ENCODE assay signal across 9 cellular contexts in genomic region chr12:118312578-118312977, GRCh38.
DNase-seq lines count a peak whose midpoint lies in the region; ATAC-seq and TF ChIP-seq lines count a peak whose summit lies in the region.
"Had no signal": no experiment of that assay in that cellular context is flagged by ENCODE, and none has a peak within 500 bp of the region (broad histone marks: within the 10 kb centered on the region; RNA-seq: fewer than 3 reads in every experiment).

No MANE protein-coding gene starts in this region.

- H3K27ac Mint-ChIP-seq in natural killer cell: peak overlapping the region; percentile 50 to 77

- DNase-seq in activated CD4-positive, CD25-positive, alpha-beta regulatory T cell treated with anti-CD3 and anti-CD28 coated beads, Interleukin-2, amount 50 U/mL, for 72 hours: no peak
- DNase-seq in M059J (ENCODE audit: low read depth) (peak; percentile 26), natural killer cell (no peak), EL (no peak), NCI-H1417 (lab: John Stamatoyannopoulos, UW) (no peak)
- no peak for DNase-seq in stimulated activated CD4-positive, alpha-beta T cell treated with anti-CD3 and anti-CD28 coated beads, Interleukin-4, amount 100 ng/mL, for 1 hour
- DNase-seq: dorsolateral prefrontal cortex had no signal

- intact Hi-C loops in natural killer cell (cut with micrococcal nuclease): no loop called here

- H3K36me3 Mint-ChIP-seq in natural killer cell: no peaks in the 10 kb centered on the region

- no peak overlapping the region for H3K4me3 Mint-ChIP-seq in natural killer cell

- no peak for TF ChIP-seq CTCF in natural killer cell (IDR thresholded peaks at IDR 0.05)

- H3K9me3 Mint-ChIP-seq in natural killer cell: no peaks in the 10 kb centered on the region

- ATAC-seq in activated CD4-positive, CD25-positive, alpha-beta regulatory T cell treated with anti-CD3 and anti-CD28 coated beads, Interleukin-2, amount 50 U/mL, for 24 hours: peak; percentile 75 to 83
- ATAC-seq in HG02610 (IDR thresholded peaks at IDR 0.05; ENCODE audit: unreplicated experiment) (peak; percentile 75), natural killer cell (peak; percentile 32 to 61 (median 46))

- H3K27me3 Mint-ChIP-seq in natural killer cell (ENCODE audit: low read depth in 2 of 2): no peaks in the 10 kb centered on the region

- peaks cover 57 to 66% of the 10 kb centered on the region in 2 donors for H3K4me1 Mint-ChIP-seq in natural killer cell
